1 cellular context compared by ENCODE assay signal in genomic region chr9:37390759-37391158, GRCh38.
TF ChIP-seq lines count a peak whose summit lies in the region.

No MANE protein-coding gene starts in this region.

TF ChIP-seq in H1, 55 proteins besides CTCF, POLR2A, EP300 and RAD21 (continued from another document):
- no peak for TF ChIP-seq HDAC6 (IDR thresholded peaks at IDR 0.05; ENCODE audit: low read depth, low read length)
- no peak for TF ChIP-seq JUN (IDR thresholded peaks at IDR 0.05; ENCODE audit: low read depth, low read length)
- TF ChIP-seq SIRT6 (IDR thresholded peaks at IDR 0.05; ENCODE audit: low read length): no peak
- TF ChIP-seq CBX5 (IDR thresholded peaks at IDR 0.05; ENCODE audit: low read depth, low read length): no peak
- TF ChIP-seq CHD2 (IDR thresholded peaks at IDR 0.05; ENCODE audit: low read length): no peak
- no peak for TF ChIP-seq PHF8 (conservative IDR thresholded peaks at IDR 0.05; ENCODE audit: low read depth, low read length)
- TF ChIP-seq, protein P1, sequence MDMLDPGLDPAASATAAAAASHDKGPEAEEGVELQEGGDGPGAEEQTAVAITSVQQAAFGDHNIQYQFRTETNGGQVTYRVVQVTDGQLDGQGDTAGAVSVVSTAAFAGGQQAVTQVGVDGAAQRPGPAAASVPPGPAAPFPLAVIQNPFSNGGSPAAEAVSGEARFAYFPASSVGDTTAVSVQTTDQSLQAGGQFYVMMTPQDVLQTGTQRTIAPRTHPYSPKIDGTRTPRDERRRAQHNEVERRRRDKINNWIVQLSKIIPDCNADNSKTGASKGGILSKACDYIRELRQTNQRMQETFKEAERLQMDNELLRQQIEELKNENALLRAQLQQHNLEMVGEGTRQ (IDR thresholded peaks at IDR 0.05; ENCODE audit: low read length): no peak
